21 cellular contexts compared by ENCODE assay signal in the genomic region with DNA sequence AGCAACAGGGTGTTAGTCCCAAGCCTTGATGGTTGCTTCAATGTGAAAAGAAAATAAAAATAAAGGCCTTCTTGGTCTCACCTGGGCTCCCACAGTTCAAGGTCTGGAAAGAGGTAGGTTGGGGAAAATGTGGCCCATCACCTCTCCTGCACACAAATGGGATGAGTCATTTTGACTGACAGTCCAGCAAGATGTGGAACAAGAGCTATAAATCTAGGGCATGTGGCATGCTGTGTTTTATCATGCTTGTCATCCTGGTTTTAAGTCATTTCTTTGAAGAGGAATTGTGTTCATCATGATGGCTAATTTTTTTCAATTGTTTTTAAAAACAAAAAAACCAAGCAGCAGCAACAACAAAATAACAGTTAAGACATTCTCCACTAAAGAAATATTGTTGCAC.
"Had no signal": no experiment of that assay in that cellular context is flagged by ENCODE, and none has a peak within 500 bp of the region (broad histone marks: within the 10 kb centered on the region; RNA-seq: fewer than 3 reads in every experiment).

No MANE protein-coding gene starts in this region.

- H3K4me1 Mint-ChIP-seq: naive thymus-derived CD4-positive, alpha-beta T cell; stimulated activated memory B cell treated with anti-CD40 and anti-IgM and Interleukin-4, amounts not matched to agents 10 μg/mL and 1 μg/mL and 100 μg/mL, for 72 hours had no signal

- H2AFZ ChIP-seq: hepatocyte had no signal

- H3K4me2 ChIP-seq: hepatocyte had no signal

- H3K4me3 Mint-ChIP-seq: effector memory CD8-positive, alpha-beta T cell; naive thymus-derived CD4-positive, alpha-beta T cell; stimulated activated memory B cell treated with anti-CD40 and anti-IgM and Interleukin-4, amounts not matched to agents 10 μg/mL and 1 μg/mL and 100 μg/mL, for 72 hours; stimulated activated naive CD8-positive, alpha-beta T cell treated with anti-CD3 and anti-CD28 coated beads, Interleukin-15, Interleukin-2, amounts not matched to agents 100 ng/mL and 50 ng/mL, for 24 hours had no signal

- ATAC-seq: effector memory CD8-positive, alpha-beta T cell; left lobe of liver; naive thymus-derived CD4-positive, alpha-beta T cell; psoas muscle; sciatic nerve; stimulated activated memory B cell treated with anti-CD40 and anti-IgM and Interleukin-4, amounts not matched to agents 10 μg/mL and 1 μg/mL and 100 μg/mL, for 72 hours had no signal

- DNase-seq: effector memory CD8-positive, alpha-beta T cell; esophagus squamous epithelium; foreskin melanocyte; head of caudate nucleus; kidney; mammary epithelial cell; naive thymus-derived CD4-positive, alpha-beta T cell; psoas muscle; spleen; stimulated activated CD4-positive, alpha-beta T cell treated with anti-CD3 and anti-CD28 coated beads, Interleukin-15, amount 100 ng/mL, for 24 hours; stimulated activated CD4-positive, alpha-beta T cell treated with anti-CD3 and anti-CD28 coated beads, Interleukin-1b, Interleukin-23, amount 100 ng/mL, for 48 hours; stimulated activated CD4-positive, alpha-beta T cell treated with anti-CD3 and anti-CD28 coated beads, Interleukin-4, amount 100 ng/mL, for 24 hours; tibial artery; upper lobe of left lung; uterus had no signal

- H3K27me3 ChIP-seq: esophagus squamous epithelium, neutrophil, spleen, tibial artery, upper lobe of left lung, uterus had no signal

- H3K36me3 ChIP-seq: esophagus squamous epithelium, neutrophil, spleen, tibial artery, upper lobe of left lung, uterus had no signal

- H3K27me3 Mint-ChIP-seq: effector memory CD8-positive, alpha-beta T cell had no signal

- H3K4me3 ChIP-seq: esophagus squamous epithelium, hepatocyte, psoas muscle, spleen, tibial artery, upper lobe of left lung, uterus had no signal

- H3K27ac ChIP-seq: esophagus squamous epithelium, hepatocyte, neutrophil, psoas muscle, spleen, tibial artery, upper lobe of left lung, uterus had no signal

- H3K79me2 ChIP-seq: hepatocyte had no signal

- H3K9me3 ChIP-seq: esophagus squamous epithelium, neutrophil, psoas muscle, spleen, tibial artery, upper lobe of left lung, uterus had no signal

- H3K9me3 Mint-ChIP-seq: stimulated activated memory B cell treated with anti-CD40 and anti-IgM and Interleukin-4, amounts not matched to agents 10 μg/mL and 1 μg/mL and 100 μg/mL, for 72 hours; stimulated activated naive CD8-positive, alpha-beta T cell treated with anti-CD3 and anti-CD28 coated beads, Interleukin-15, Interleukin-2, amounts not matched to agents 100 ng/mL and 50 ng/mL, for 24 hours had no signal

- H3K4me1 ChIP-seq: esophagus squamous epithelium, psoas muscle, tibial artery, upper lobe of left lung, uterus had no signal

- H3K36me3 Mint-ChIP-seq: naive thymus-derived CD4-positive, alpha-beta T cell; stimulated activated memory B cell treated with anti-CD40 and anti-IgM and Interleukin-4, amounts not matched to agents 10 μg/mL and 1 μg/mL and 100 μg/mL, for 72 hours had no signal

- H3K27ac Mint-ChIP-seq: effector memory CD8-positive, alpha-beta T cell; naive thymus-derived CD4-positive, alpha-beta T cell; stimulated activated memory B cell treated with anti-CD40 and anti-IgM and Interleukin-4, amounts not matched to agents 10 μg/mL and 1 μg/mL and 100 μg/mL, for 72 hours; stimulated activated naive CD8-positive, alpha-beta T cell treated with anti-CD3 and anti-CD28 coated beads, Interleukin-15, Interleukin-2, amounts not matched to agents 100 ng/mL and 50 ng/mL, for 24 hours had no signal
